Comparison of ENCODE assay signal across 12 cellular contexts in the genomic region with DNA sequence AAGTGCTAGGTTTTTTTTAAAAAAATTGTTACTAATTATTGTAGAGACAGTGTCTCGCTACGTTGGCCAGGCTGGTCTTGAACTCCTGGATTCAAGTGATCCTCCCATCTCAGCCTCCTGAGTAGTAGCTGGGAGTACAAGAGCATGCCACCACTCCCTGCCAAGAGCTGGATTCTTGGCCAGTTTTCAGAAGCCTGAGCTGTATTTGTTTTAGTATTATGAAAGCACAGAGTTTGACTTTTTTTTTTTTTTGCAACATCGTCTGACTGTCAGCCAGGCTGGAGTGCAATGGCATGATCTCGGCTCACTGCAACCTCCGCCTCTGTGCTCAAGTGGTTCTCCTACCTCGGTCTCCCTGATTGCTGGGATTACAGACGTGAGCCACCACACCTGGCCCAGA. TPM values are rescaled to one million over a fixed set of nuclear protein-coding genes. Genes with fewer than 3 reads are reported as not detected.
DNase-seq lines count a peak whose midpoint lies in the region; ATAC-seq and TF ChIP-seq lines count a peak whose summit lies in the region.
"Had no signal": no experiment of that assay in that cellular context is flagged by ENCODE, and none has a peak within 500 bp of the region (broad histone marks: within the 10 kb centered on the region; RNA-seq: fewer than 3 reads in every experiment).

No MANE protein-coding gene starts in this region.

- ATAC-seq in activated CD4-positive, alpha-beta T cell treated with anti-CD3 and anti-CD28 coated beads for 36 hours, result no peak
- no peak for ATAC-seq in activated naive CD8-positive, alpha-beta T cell treated with anti-CD3 and anti-CD28 coated beads, Interleukin-2, amount 50 U/mL, for 24 hours

- CTCF ChIA-PET in activated CD4-positive, alpha-beta T cell treated with anti-CD3 and anti-CD28 coated beads for 36 hours (lab: Charles Lee), result interaction anchor here (0.6 to 1.2 kb wide), 4 partner anchors 22 to 920 kb away, joined by 3 to 5 read pairs (median 3); no protein-coding TSS in a partner anchor

- H3K9me3 ChIP-seq in tibial artery, result no peaks in the 10 kb centered on the region

- no peak overlapping the region for H3K4me3 Mint-ChIP-seq in activated CD4-positive, alpha-beta T cell treated with anti-CD3 and anti-CD28 coated beads for 36 hours
- H3K4me3 Mint-ChIP-seq in activated naive CD8-positive, alpha-beta T cell treated with anti-CD3 and anti-CD28 coated beads, Interleukin-2, amount 50 U/mL, for 24 hours, result no peak overlapping the region
- H3K4me3 Mint-ChIP-seq: type B pancreatic cell had no signal

- intact Hi-C loops in activated CD4-positive, alpha-beta T cell treated with anti-CD3 and anti-CD28 coated beads for 36 hours (cut with DNase I, micrococcal nuclease), result no loop called here
- intact Hi-C loops in tibial artery (cut with DNase I; ENCODE audit: low total_unique reads), result no loop called here

- no peak for TF ChIP-seq CTCF in tibial artery (IDR thresholded peaks at IDR 0.05)

- H3K27me3 ChIP-seq in tibial artery, result no peaks in the 10 kb centered on the region

- H3K9me3 Mint-ChIP-seq in activated CD4-positive, alpha-beta T cell treated with anti-CD3 and anti-CD28 coated beads for 36 hours (ENCODE audit: low read depth), result no peaks in the 10 kb centered on the region
- no peaks in the 10 kb centered on the region for H3K9me3 Mint-ChIP-seq in activated naive CD8-positive, alpha-beta T cell treated with anti-CD3 and anti-CD28 coated beads, Interleukin-2, amount 50 U/mL, for 24 hours
- H3K9me3 Mint-ChIP-seq: activated naive CD4-positive, alpha-beta T cell treated with anti-CD3 and anti-CD28 coated beads, Interleukin-2, amount 50 U/mL, for 24 hours; type B pancreatic cell had no signal

- no peaks in the 10 kb centered on the region for H3K27me3 Mint-ChIP-seq in activated CD4-positive, alpha-beta T cell treated with anti-CD3 and anti-CD28 coated beads for 36 hours
- H3K27me3 Mint-ChIP-seq in activated naive CD8-positive, alpha-beta T cell treated with anti-CD3 and anti-CD28 coated beads, Interleukin-2, amount 50 U/mL, for 24 hours, result no peaks in the 10 kb centered on the region
- H3K27me3 Mint-ChIP-seq: activated naive CD4-positive, alpha-beta T cell treated with anti-CD3 and anti-CD28 coated beads, Interleukin-2, amount 50 U/mL, for 24 hours; type B pancreatic cell had no signal

- POLR2A ChIA-PET in activated CD4-positive, alpha-beta T cell treated with anti-CD3 and anti-CD28 coated beads for 36 hours (lab: Charles Lee), result no interaction called here

- peaks cover 11 to 24% (median 19%) of the 10 kb centered on the region in 3 donors for H3K36me3 ChIP-seq in tibial artery

- H3K4me1 ChIP-seq in tibial artery, result peaks cover 0 to 13% (median 6%) of the 10 kb centered on the region in 4 donors

- H3K27ac Mint-ChIP-seq in activated CD4-positive, alpha-beta T cell treated with anti-CD3 and anti-CD28 coated beads for 36 hours, result peak overlapping the region; percentile 80
- peak overlapping the region; percentile 59 for H3K27ac Mint-ChIP-seq in activated naive CD8-positive, alpha-beta T cell treated with anti-CD3 and anti-CD28 coated beads, Interleukin-2, amount 50 U/mL, for 24 hours
- H3K27ac Mint-ChIP-seq: type B pancreatic cell had no signal

- H3K4me1 Mint-ChIP-seq in activated CD4-positive, alpha-beta T cell treated with anti-CD3 and anti-CD28 coated beads for 36 hours, result peaks cover 29% of the 10 kb centered on the region
- H3K4me1 Mint-ChIP-seq in activated naive CD8-positive, alpha-beta T cell treated with anti-CD3 and anti-CD28 coated beads, Interleukin-2, amount 50 U/mL, for 24 hours, result peaks cover 26% of the 10 kb centered on the region

- no peak overlapping the region for H3K4me3 ChIP-seq in tibial artery

- H3K36me3 Mint-ChIP-seq in activated CD4-positive, alpha-beta T cell treated with anti-CD3 and anti-CD28 coated beads for 36 hours (ENCODE audit: low read depth), result peaks cover 44% of the 10 kb centered on the region
- peaks cover 35% of the 10 kb centered on the region for H3K36me3 Mint-ChIP-seq in activated naive CD8-positive, alpha-beta T cell treated with anti-CD3 and anti-CD28 coated beads, Interleukin-2, amount 50 U/mL, for 24 hours (ENCODE audit: low read depth)

- H3K27ac ChIP-seq in tibial artery, result peak overlapping the region; percentile 39 to 72
- H3K27ac ChIP-seq: KMS-11 had no signal

- DNase-seq in activated CD4-positive, alpha-beta T cell treated with anti-CD3 and anti-CD28 coated beads for 36 hours, result no peak
- no peak for DNase-seq in activated CD4-positive, alpha-beta T cell treated with anti-CD3 and anti-CD28 coated beads, Interleukin-2, amount 50 U/mL, for 48 hours
- DNase-seq in activated naive CD8-positive, alpha-beta T cell treated with anti-CD3 and anti-CD28 coated beads, Interleukin-2, amount 50 U/mL, for 24 hours, result no peak
- DNase-seq in iris pigment epithelial cell (ENCODE audit: low read depth), result peak; percentile 92
- peak; percentile 87 to 93 for DNase-seq in tibial artery
- no peak for DNase-seq in stimulated activated CD8-positive, alpha-beta memory T cell treated with anti-CD3 and anti-CD28 coated beads, Interleukin-4, amount 100 ng/mL, for 48 hours
- no peak for DNase-seq in NCI-H1048 (lab: John Stamatoyannopoulos, UW)
- DNase-seq in foreskin melanocyte, result no peak
- DNase-seq: C1 segment of cervical spinal cord had no signal

RNA-seq across cellular contexts. Expression of a gene that starts 7.0 kb away (rescaled TPM):
- total RNA-seq in activated CD4-positive, alpha-beta T cell treated with anti-CD3 and anti-CD28 coated beads for 36 hours, result 10 to 100 TPM; 33.0 to 40.8 TPM

RNA-seq across cellular contexts. Expression of a gene that starts 7.1 kb away (rescaled TPM):
- total RNA-seq in activated CD4-positive, alpha-beta T cell treated with anti-CD3 and anti-CD28 coated beads for 36 hours, result 100 to 1,000 TPM in 1 of 2 experiments, 10 to 100 TPM in 1; 89.8 to 104 TPM

RNA-seq across cellular contexts. Expression of a gene that starts 23.4 kb away (rescaled TPM):
- 10 to 100 TPM; 10.4 to 10.6 TPM for total RNA-seq in activated CD4-positive, alpha-beta T cell treated with anti-CD3 and anti-CD28 coated beads for 36 hours

Comparison
In these comparisons a context has a peak if more than half of its experiments do, and no peak if none do; other contexts are left out.
1. DNase-seq: peak in iris pigment epithelial cell (single experiment) and tibial artery (2 of 2); none in activated CD4-positive, alpha-beta T cell treated with anti-CD3 and anti-CD28 coated beads for 36 hours (single experiment), activated CD4-positive, alpha-beta T cell treated with anti-CD3 and anti-CD28 coated beads, Interleukin-2, amount 50 U/mL, for 48 hours (0 of 2), activated naive CD8-positive, alpha-beta T cell treated with anti-CD3 and anti-CD28 coated beads, Interleukin-2, amount 50 U/mL, for 24 hours (single experiment), stimulated activated CD8-positive, alpha-beta memory T cell treated with anti-CD3 and anti-CD28 coated beads, Interleukin-4, amount 100 ng/mL, for 48 hours (single experiment), NCI-H1048 (single experiment) and foreskin melanocyte (single experiment).